ENCODE assay signal across 8 cellular contexts in the genomic region with DNA sequence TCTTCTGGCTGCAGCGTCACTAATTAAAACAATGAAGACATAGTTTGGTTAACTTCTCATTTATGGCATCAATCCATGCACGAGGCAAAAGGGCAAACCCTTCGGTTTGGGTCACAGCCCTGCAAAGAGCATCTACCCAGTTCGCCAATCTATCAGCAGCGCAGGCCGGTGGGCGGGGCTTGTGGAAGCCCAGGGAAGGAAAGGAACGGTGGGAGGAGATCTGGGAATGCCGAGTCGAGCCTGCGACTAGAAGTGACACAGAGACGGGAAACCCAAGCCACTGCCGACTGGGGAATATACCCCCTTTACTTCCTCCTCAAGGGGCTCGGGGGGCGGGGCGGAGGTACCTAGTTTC. TPM values are rescaled to one million over a fixed set of nuclear protein-coding genes. Genes with fewer than 3 reads are reported as not detected.
DNase-seq lines count a peak whose midpoint lies in the region; ATAC-seq and TF ChIP-seq lines count a peak whose summit lies in the region.

No MANE protein-coding gene starts in this region.

- peaks cover 34% of the 10 kb centered on the region for H3K4me1 Mint-ChIP-seq in endodermal cell

- H3K27me3 Mint-ChIP-seq in endodermal cell (ENCODE audit: insufficient read depth) = peaks cover under 1% of the 10 kb centered on the region

- no peaks in the 10 kb centered on the region for H3K9me3 ChIP-seq in endodermal cell (ENCODE audit: control insufficient read depth, low read length)

- TF ChIP-seq CTCF in endodermal cell (conservative IDR thresholded peaks at IDR 0.05) = no peak

- no peaks in the 10 kb centered on the region for H3K27me3 ChIP-seq in endodermal cell (ENCODE audit: control insufficient read depth, insufficient read depth, low read length, poor library complexity, severe bottlenecking)

- H3K27ac Mint-ChIP-seq in endodermal cell = peak overlapping the region; percentile 97

- peak overlapping the region; percentile 85 for H3K4me3 Mint-ChIP-seq in endodermal cell

- peaks cover 2% of the 10 kb centered on the region for H3K4me1 ChIP-seq in endodermal cell (ENCODE audit: control insufficient read depth, insufficient read depth, low read length)

- H3K9ac ChIP-seq in endodermal cell (ENCODE audit: extremely low read depth, low read length, poor library complexity, severe bottlenecking) = peak overlapping the region; percentile 89

- WGBS in endodermal cell (ENCODE audit: insufficient coverage in 1 of 2, insufficient read length in 1 of 2), 2 experiments = 2 to 4% methylated on average over 3 to 16 of the region's 16 CpGs

- H3K4me3 ChIP-seq in endodermal cell (ENCODE audit: low read length) = peak overlapping the region; percentile 92

- peak overlapping the region; percentile 77 for H3K27ac ChIP-seq in endodermal cell (ENCODE audit: low read depth, low read length)

- H3K36me3 ChIP-seq in endodermal cell (ENCODE audit: control insufficient read depth, insufficient read depth, low read length) = no peaks in the 10 kb centered on the region

- no peaks in the 10 kb centered on the region for H3K36me3 Mint-ChIP-seq in endodermal cell (ENCODE audit: low read depth)

- no peaks in the 10 kb centered on the region for H3K9me3 Mint-ChIP-seq in endodermal cell

- DNase-seq in AML-193 (lab: John Stamatoyannopoulos, UW) (peak; percentile 35 to 68), NCI-H345 treated with DMSO at 0.1 percent for 48 hours (lab: John Stamatoyannopoulos, UW; ENCODE audit: unreplicated experiment) (peak; percentile 71), endodermal cell (peak; percentile 98), mesenteric fat pad (ENCODE audit: low spot score) (peak; percentile 94)
- peak; percentile 70 for DNase-seq in activated CD4-positive, alpha-beta T cell treated with anti-CD3 and anti-CD28 coated beads for 48 hours
- peak; percentile 25 for DNase-seq in stimulated activated CD8-positive, alpha-beta memory T cell treated with anti-CD3 and anti-CD28 coated beads, Interleukin-15, amount 100 ng/mL, for 24 hours (ENCODE audit: low read depth)

- ATAC-seq in GM18873 (IDR thresholded peaks at IDR 0.05; ENCODE audit: low FRiP score, unreplicated experiment) (peak; percentile 17), HG03175 (IDR thresholded peaks at IDR 0.05; ENCODE audit: unreplicated experiment) (peak; percentile 10)

RNA-seq across cellular contexts. Expression of a gene that starts 0.5 kb away (rescaled TPM):
- total RNA-seq in endodermal cell (10 to 100 TPM in 1 of 2 donors, 1 to 10 TPM in 1; 8.0 to 16.6 TPM), mesenteric fat pad (6.8 TPM)
- 3.6 TPM for polyA plus RNA-seq in endodermal cell (2013, experiment 1 of 2)
- polyA plus RNA-seq in endodermal cell (2013, experiment 2 of 2) = 3.0 TPM

Comparison
In these comparisons a context has a peak if more than half of its experiments do, and no peak if none do; other contexts are left out.
1. Peak in every context shown above with its lines: DNase-seq, ATAC-seq, H3K4me3 ChIP-seq and H3K27ac ChIP-seq.
2. DNase-seq: peak in every context shown above with its lines; median percentile 98 in endodermal cell; 94 in mesenteric fat pad; 71 in NCI-H345 treated with DMSO at 0.1 percent for 48 hours; 70 in activated CD4-positive, alpha-beta T cell treated with anti-CD3 and anti-CD28 coated beads for 48 hours; 52 in AML-193; 25 in stimulated activated CD8-positive, alpha-beta memory T cell treated with anti-CD3 and anti-CD28 coated beads, Interleukin-15, amount 100 ng/mL, for 24 hours.